In the genomic region with DNA sequence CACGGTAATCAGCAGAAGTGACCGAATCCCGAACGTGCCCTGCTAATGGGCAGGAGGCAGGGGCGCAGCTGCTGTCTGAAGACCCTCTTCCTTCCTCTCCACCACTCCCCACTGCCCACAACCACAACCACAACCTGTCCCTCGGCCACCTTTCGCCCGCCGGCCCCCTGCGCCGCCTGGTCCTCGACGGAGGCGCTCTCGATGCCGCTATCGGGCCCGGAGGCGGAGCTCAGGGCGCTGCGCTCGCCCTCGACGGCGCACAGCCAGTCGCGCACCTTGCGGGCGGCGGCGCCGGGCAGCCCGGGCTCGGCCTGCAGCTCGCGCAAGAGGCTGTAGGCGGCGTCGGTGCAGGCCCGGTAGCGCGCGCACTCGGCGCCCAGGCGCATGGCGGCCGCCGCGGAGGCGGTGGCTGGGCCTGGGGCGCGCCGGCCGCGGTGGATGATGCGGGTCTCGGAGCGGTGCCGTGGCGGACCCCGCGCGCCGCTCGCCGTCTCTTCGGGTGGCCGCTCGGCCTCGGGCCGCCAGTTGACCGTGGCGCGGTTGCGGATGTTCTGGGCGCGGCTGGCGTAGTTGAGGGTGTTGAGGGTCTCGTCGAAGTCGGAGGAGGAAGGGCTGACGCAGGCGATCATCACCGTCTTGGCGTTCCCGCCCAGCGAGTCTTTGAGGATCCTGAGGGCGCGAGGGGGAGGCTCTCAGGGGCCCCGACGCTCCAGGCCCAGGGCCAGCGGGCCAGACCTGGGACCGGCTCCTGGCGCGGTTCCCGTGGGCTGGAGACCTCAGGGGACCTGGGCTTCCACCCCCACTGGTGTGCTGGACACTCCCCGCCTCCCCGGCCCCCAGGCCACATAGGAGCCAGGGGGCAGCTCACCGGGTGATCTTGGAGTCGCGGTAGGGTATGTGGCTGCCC, we compare ENCODE assay signal across 23 cellular contexts. TPM values are rescaled to one million over a fixed set of nuclear protein-coding genes. Genes with fewer than 3 reads are reported as not detected.
"Had no signal": no experiment of that assay in that cellular context is flagged by ENCODE, and none has a peak within 500 bp of the region (broad histone marks: within the 10 kb centered on the region; RNA-seq: fewer than 3 reads in every experiment).

No MANE protein-coding gene starts in this region.

- H3K9me3 ChIP-seq: breast epithelium, esophagus squamous epithelium, heart right ventricle, left ventricle myocardium inferior, mucosa of descending colon, right atrium auricular region, stomach, thoracic aorta had no signal

- FAIRE-seq: astrocyte, urothelium cell line had no signal

- H3K36me3 ChIP-seq: breast epithelium, esophagus squamous epithelium, left ventricle myocardium inferior, right atrium auricular region had no signal

- H3K4me1 ChIP-seq: breast epithelium had no signal

- DNase-seq: activated B cell treated with CpG ODN at 0.5 μM for 24 hours; activated CD4-positive, alpha-beta memory T cell treated with anti-CD3 and anti-CD28 coated beads, Interleukin-2, amount 10 ng/mL, durations not matched to agents 7 days and 5 days; activated CD4-positive, alpha-beta T cell treated with anti-CD3 and anti-CD28 coated beads for 48 hours; activated CD8-positive, alpha-beta memory T cell treated with anti-CD3 and anti-CD28 coated beads, Interleukin-2, amount 10 ng/mL, durations not matched to agents 7 days and 5 days; activated gamma-delta T cell; activated T-cell treated with anti-CD3 and anti-CD28 coated beads, Interleukin-2, amount 50 U/mL, for 4 hours; effector CD8-positive, alpha-beta T cell; esophagus squamous epithelium; heart right ventricle; kidney glomerular epithelial cell; left ventricle myocardium inferior; mucosa of descending colon; naive B cell; stomach; SW 1271; T-helper 2 cell had no signal

- ATAC-seq: activated CD8-positive, alpha-beta memory T cell treated with anti-CD3 and anti-CD28 coated beads, Interleukin-2, amount 10 ng/mL, durations not matched to agents 7 days and 5 days; activated T-cell treated with anti-CD3 and anti-CD28 coated beads, Interleukin-2, amount 50 U/mL, for 4 hours had no signal

- H3K27ac ChIP-seq: breast epithelium, esophagus squamous epithelium, heart right ventricle, left ventricle myocardium inferior, right atrium auricular region, skin epidermis, stomach, thoracic aorta had no signal

- H3K4me3 ChIP-seq: breast epithelium, esophagus squamous epithelium, heart right ventricle, left ventricle myocardium inferior, mucosa of descending colon, right atrium auricular region, skin epidermis, stomach, thoracic aorta had no signal

- H3K27me3 ChIP-seq: breast epithelium, right atrium auricular region, stomach had no signal

RNA-seq across cellular contexts. Expression of a gene that starts 42.3 kb away (rescaled TPM):
- total RNA-seq: activated CD4-positive, alpha-beta memory T cell treated with anti-CD3 and anti-CD28 coated beads, Interleukin-2, amount 10 ng/mL, durations not matched to agents 7 days and 5 days; activated CD8-positive, alpha-beta memory T cell treated with anti-CD3 and anti-CD28 coated beads, Interleukin-2, amount 10 ng/mL, durations not matched to agents 7 days and 5 days; activated T-cell treated with anti-CD3 and anti-CD28 coated beads, Interleukin-2, amount 50 U/mL, for 4 hours; astrocyte; esophagus squamous epithelium; left ventricle myocardium inferior; neural crest cell; stomach; thoracic aorta had no signal
